ENCODE assay signal across 13 cellular contexts in the genomic region with DNA sequence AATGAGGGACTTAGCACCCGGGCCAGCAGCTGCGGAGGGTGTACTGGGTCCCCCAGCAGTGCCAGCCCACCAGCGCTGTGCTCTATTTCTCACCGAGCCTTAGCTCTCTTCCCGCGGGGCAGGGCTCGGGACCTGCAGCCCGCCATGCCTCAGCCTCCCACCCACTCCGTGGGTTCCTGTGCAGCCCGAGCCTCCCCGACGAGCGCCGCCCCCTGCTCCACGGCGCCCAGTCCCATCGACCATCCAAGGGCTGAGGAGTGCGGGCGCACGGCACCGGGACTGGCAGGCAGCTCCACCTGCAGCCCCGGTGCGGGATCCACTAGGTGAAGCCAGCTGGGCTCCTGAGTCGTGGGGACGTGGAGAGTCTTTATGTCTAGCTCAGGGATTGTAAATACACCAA. TPM values are rescaled to one million over a fixed set of nuclear protein-coding genes. Genes with fewer than 3 reads are reported as not detected.
DNase-seq lines count a peak whose midpoint lies in the region; ATAC-seq, FAIRE-seq and TF ChIP-seq lines count a peak whose summit lies in the region.
"Not testable (repeated sequence)": the region's sequence is repeated elsewhere in the genome, so short reads cannot be mapped to it uniquely, and the experiment has no call there.
"Had no signal": no experiment of that assay in that cellular context is flagged by ENCODE, and none has a peak within 500 bp of the region (broad histone marks: within the 10 kb centered on the region; RNA-seq: fewer than 3 reads in every experiment).

No MANE protein-coding gene starts in this region.

- not testable (repeated sequence) for ATAC-seq in RWPE2 (ENCODE audit: low read depth); K562

- not testable (repeated sequence) for H4K20me1 ChIP-seq in K562 (replicated peaks; ENCODE audit: control insufficient read depth, insufficient read depth, low read length)

- not testable (repeated sequence) for H3K27ac Mint-ChIP-seq in activated naive CD4-positive, alpha-beta T cell treated with anti-CD3 and anti-CD28 coated beads, Interleukin-2, amount 10 ng/mL, durations not matched to agents 7 days and 5 days

- H3K27ac ChIP-seq in RWPE2 (ENCODE audit: poor library complexity, severe bottlenecking); K562 (ENCODE audit: extremely low read depth, low read depth, low read length); kidney (ENCODE audit: low read depth in 2 of 2, low read length in 2 of 2): not testable (repeated sequence)

- not testable (repeated sequence) for TF ChIP-seq EP300 in K562 (IDR thresholded peaks at IDR 0.05; ENCODE audit: low read length)

- H3K9me1 ChIP-seq in K562 (ENCODE audit: control insufficient read depth, insufficient read depth, low read length), result not testable (repeated sequence)

- H3K4me3 ChIP-seq in RWPE2 (ENCODE audit: severe bottlenecking); K562; kidney (ENCODE audit: low read length in 2 of 2): not testable (repeated sequence)

- H3K36me3 ChIP-seq in RWPE2 (ENCODE audit: low read depth); K562 (ENCODE audit: control insufficient read depth, insufficient read depth, low read length); kidney (ENCODE audit: control insufficient read depth in 1 of 2, insufficient read depth in 2 of 2, low read length in 2 of 2): not testable (repeated sequence)

- H3K4me3 Mint-ChIP-seq in activated naive CD4-positive, alpha-beta T cell treated with anti-CD3 and anti-CD28 coated beads, Interleukin-2, amount 10 ng/mL, durations not matched to agents 7 days and 5 days, result not testable (repeated sequence)

- not testable (repeated sequence) for H2AFZ ChIP-seq in K562 (ENCODE audit: low read depth, low read length)

- not testable (repeated sequence) for H3K9me3 Mint-ChIP-seq in activated naive CD4-positive, alpha-beta T cell treated with anti-CD3 and anti-CD28 coated beads, Interleukin-2, amount 10 ng/mL, durations not matched to agents 7 days and 5 days

- CTCF ChIA-PET in activated naive CD4-positive, alpha-beta T cell treated with anti-CD3 and anti-CD28 coated beads, Interleukin-2, amount 10 ng/mL, durations not matched to agents 7 days and 5 days (lab: Charles Lee); K562 (lab: Yijun Ruan, JAX; ENCODE audit: low intra/inter-chr PET ratio): not testable (repeated sequence)

- H3K4me1 ChIP-seq in RWPE2 (ENCODE audit: insufficient read depth, poor library complexity, severe bottlenecking), result not testable (repeated sequence)
- H3K4me1 ChIP-seq in K562 (replicated peaks in 1 of 2; ENCODE audit: control insufficient read depth in 2 of 2, insufficient read depth in 2 of 2, low read length in 2 of 2) (peaks cover 0 to 26% of the 10 kb centered on the region in 2 experiments; a peak in 4 of 5 replicates), kidney (ENCODE audit: control insufficient read depth in 1 of 2, insufficient read depth in 1 of 2, low read depth in 1 of 2, low read length in 2 of 2) (peaks cover 2 to 10% of the 10 kb centered on the region in 2 donors)

- not testable (repeated sequence) for H3K9me3 ChIP-seq in RWPE2 (ENCODE audit: severe bottlenecking); K562 (replicated peaks; ENCODE audit: control insufficient read depth, insufficient read depth, low read depth, low read length); kidney (ENCODE audit: control insufficient read depth in 1 of 2, low read length in 2 of 2)

- not testable (repeated sequence) for TF ChIP-seq CTCF in RWPE2 (IDR thresholded peaks at IDR 0.05; ENCODE audit: poor library complexity, severe bottlenecking); K562 (IDR thresholded peaks at IDR 0.05 in 2 of 3, conservative IDR thresholded peaks at IDR 0.05 in 1 of 3; ENCODE audit: insufficient read depth in 2 of 3, low read depth in 1 of 3, low read length in 3 of 3); kidney (IDR thresholded peaks at IDR 0.05; ENCODE audit: borderline replicate concordance, extremely low read depth, insufficient read depth)

- FAIRE-seq in K562 (lab: Jason Lieb, UNC); kidney (lab: Jason Lieb, UNC): not testable (repeated sequence)

- not testable (repeated sequence) for H3K4me2 ChIP-seq in K562 (ENCODE audit: insufficient read depth, low read length)

- 87% methylated on average over 11 of the region's 25 CpGs for WGBS in K562 (ENCODE audit: insufficient coverage, low coverage, missing lambda C conversion rate)

- not testable (repeated sequence) for H3K79me2 ChIP-seq in K562 (ENCODE audit: control insufficient read depth, insufficient read depth, low read length)

- not testable (repeated sequence) for TF ChIP-seq RAD21 in K562 (CRISPR knock-in tag; conservative IDR thresholded peaks at IDR 0.05 in 1 of 2, IDR thresholded peaks at IDR 0.05 in 1 of 2)

- in situ Hi-C loops in K562 (cut with MboI), result not testable (repeated sequence)

- H3K27me3 Mint-ChIP-seq in activated naive CD4-positive, alpha-beta T cell treated with anti-CD3 and anti-CD28 coated beads, Interleukin-2, amount 10 ng/mL, durations not matched to agents 7 days and 5 days, result peaks cover 10% of the 10 kb centered on the region

- not testable (repeated sequence) for BruUV-seq in K562 (replicated peaks; lab: Mats Ljungman, UMichigan)

- not testable (repeated sequence) for H3K36me3 Mint-ChIP-seq in activated naive CD4-positive, alpha-beta T cell treated with anti-CD3 and anti-CD28 coated beads, Interleukin-2, amount 10 ng/mL, durations not matched to agents 7 days and 5 days

- intact Hi-C loops in K562 (cut with micrococcal nuclease); kidney (cut with DNase I); posterior vena cava (cut with DNase I): not testable (repeated sequence)

- H3K4me1 Mint-ChIP-seq in activated naive CD4-positive, alpha-beta T cell treated with anti-CD3 and anti-CD28 coated beads, Interleukin-2, amount 10 ng/mL, durations not matched to agents 7 days and 5 days, result not testable (repeated sequence)

- POLR2A ChIA-PET in K562 (lab: Yijun Ruan, JAX), result interaction anchor here (0.6 to 1.4 kb wide), 3 partner anchors 9 to 185 kb away, joined by 3 read pairs; partner anchors contain the start of gene CHAC1

- DNase-seq in RWPE2 (ENCODE audit: low spot score) (peak; percentile 47), kidney (peak; percentile 28), mesenteric fat pad (ENCODE audit: low spot score) (peak; percentile 69), posterior vena cava (ENCODE audit: low spot score) (peak; percentile 55)
- peak; percentile 3 for DNase-seq in activated naive CD4-positive, alpha-beta T cell treated with anti-CD3 and anti-CD28 coated beads, Interleukin-2, amount 10 ng/mL, durations not matched to agents 7 days and 5 days
- DNase-seq in K562 (ENCODE audit: extremely low read depth in 1 of 4, low spot score in 3 of 4), result not testable (repeated sequence)

- not testable (repeated sequence) for H3K9ac ChIP-seq in K562 (ENCODE audit: insufficient read depth in 1 of 2, low read depth in 2 of 2, low read length in 2 of 2); kidney (ENCODE audit: low read length in 2 of 2)

- not testable (repeated sequence) for TF ChIP-seq POLR2A in K562 (conservative IDR thresholded peaks at IDR 0.05)

- H3K27me3 ChIP-seq in RWPE2 (ENCODE audit: insufficient read depth, poor library complexity, severe bottlenecking); K562 (ENCODE audit: control insufficient read depth in 2 of 2, insufficient read depth in 2 of 2, low read length in 2 of 2): not testable (repeated sequence)

RNA-seq across cellular contexts. Expression of gene CHAC1, which starts 8.5 kb away (rescaled TPM):
- total RNA-seq in K562 (2011; cell fraction: chromatin; rRNA removed; ENCODE audit: low replicate concordance), result 6.0 and 19.1 TPM in 2 replicates
- total RNA-seq in K562 (2011; cell fraction: nucleolus; rRNA removed), result 22.9 and 29.7 TPM in 2 replicates
- 12.4 and 15.8 TPM in 2 replicates for total RNA-seq in K562 (2011; cell fraction: nucleoplasm; rRNA removed)
- 33.2 and 36.8 TPM in 2 replicates for total RNA-seq in K562 (2014; rRNA removed)
- 6.3 and 7.5 TPM in 2 replicates for total RNA-seq in K562 (2014; rRNA removed; fragmentation: Illumina TruSeq; extraction: Trizol)
- total RNA-seq in K562 (2015; rRNA removed; fragmentation: Illumina TruSeq; extraction: Trizol), result 0.19 and 0.47 TPM in 2 replicates
- total RNA-seq in K562 (2021), result 29.6 and 33.3 TPM in 2 replicates
- 7.1 and 16.0 TPM in 2 replicates for polyA plus RNA-seq in K562 (2011; rRNA removed)
- polyA plus RNA-seq in K562 (2011; cell fraction: cytosol; rRNA removed), result 20.6 and 22.9 TPM in 2 replicates
- 10.7 and 11.2 TPM in 2 replicates for polyA plus RNA-seq in K562 (2011; cell fraction: nucleus; rRNA removed)
- polyA plus RNA-seq in K562 (2012), result 2.9 and 41.9 TPM in 2 replicates
- 15.1 and 32.3 TPM in 2 replicates for polyA plus RNA-seq in K562 (2014; fragmentation: Illumina TruSeq; extraction: Trizol)
- 1 to 10 TPM; 2.5 to 4.4 TPM for polyA plus RNA-seq in K562 (2014; fragmentation: Nextera tagmentation; extraction: Ambion mirVana)
- polyA plus RNA-seq in K562 (2014; rRNA removed), result 33.6 and 39.0 TPM in 2 replicates
- 3.5 and 5.5 TPM in 2 replicates for polyA minus RNA-seq in K562 (2011; rRNA and poly(A)+ RNA removed)
- 4.1 and 13.5 TPM in 2 replicates for polyA minus RNA-seq in K562 (2011; cell fraction: cytosol; rRNA and poly(A)+ RNA removed)
- polyA minus RNA-seq in K562 (2011; cell fraction: nucleus; rRNA and poly(A)+ RNA removed), result 5.0 and 7.7 TPM in 2 replicates
- 4.7 TPM for total RNA-seq in kidney
- 21.1 TPM for polyA plus RNA-seq in kidney (ENCODE audit: insufficient read depth, low read depth, low replicate concordance)
- 2.4 TPM for total RNA-seq in mesenteric fat pad
- 1 to 10 TPM; 1.5 to 3.9 TPM for total RNA-seq in posterior vena cava
- polyA plus RNA-seq: CD14-positive monocyte; CD8-positive, alpha-beta memory T cell had no signal

RNA-seq across cellular contexts. Expression of gene DLL4, which starts 32.6 kb away (rescaled TPM):
- 3.0 and 5.4 TPM in 2 replicates for total RNA-seq in K562 (2011; cell fraction: chromatin; rRNA removed; ENCODE audit: low replicate concordance)
- 5.5 and 6.0 TPM in 2 replicates for total RNA-seq in K562 (2011; cell fraction: nucleolus; rRNA removed)
- total RNA-seq in K562 (2011; cell fraction: nucleoplasm; rRNA removed), result 2.8 and 3.7 TPM in 2 replicates
- total RNA-seq in K562 (2014; rRNA removed) (0.59 and 0.78 TPM in 2 replicates), K562 (2014; rRNA removed; fragmentation: Illumina TruSeq; extraction: Trizol) (0.26 and 0.40 TPM in 2 replicates), K562 (2015; rRNA removed; fragmentation: Illumina TruSeq; extraction: Trizol) (0.43 and 0.60 TPM in 2 replicates), K562 (2021) (1.1 and 1.3 TPM in 2 replicates), kidney (9.4 TPM), mesenteric fat pad (15.2 TPM), posterior vena cava (1 to 10 TPM; 7.4 to 9.8 TPM)
- polyA plus RNA-seq in K562 (2011; rRNA removed) (0.40 and 0.77 TPM in 2 replicates), K562 (2014; fragmentation: Illumina TruSeq; extraction: Trizol) (0.42 and 0.62 TPM in 2 replicates), K562 (2014; fragmentation: Nextera tagmentation; extraction: Ambion mirVana) (under 1 TPM in 1 of 2 experiments, not detected in 1; 0.04 TPM), K562 (2014; rRNA removed) (0.30 and 0.89 TPM in 2 replicates), kidney (ENCODE audit: insufficient read depth, low read depth, low replicate concordance) (5.8 TPM)
- polyA plus RNA-seq in K562 (2011; cell fraction: cytosol; rRNA removed), result 0.46 and 0.75 TPM in 2 replicates
- 2.3 and 2.4 TPM in 2 replicates for polyA plus RNA-seq in K562 (2011; cell fraction: nucleus; rRNA removed)
- polyA plus RNA-seq in K562 (2012), result 0.30 and 0.60 TPM in 2 replicates
- polyA minus RNA-seq in K562 (2011; rRNA and poly(A)+ RNA removed), result 0.53 and 0.54 TPM in 2 replicates
- 0.57 and 0.64 TPM in 2 replicates for polyA minus RNA-seq in K562 (2011; cell fraction: cytosol; rRNA and poly(A)+ RNA removed)
- polyA minus RNA-seq in K562 (2011; cell fraction: nucleus; rRNA and poly(A)+ RNA removed), result 2.0 and 3.0 TPM in 2 replicates
- total RNA-seq: A172; Calu3; CD4-positive, alpha-beta memory T cell; CD4-positive, CD25-positive, alpha-beta regulatory T cell; CD8-positive, alpha-beta memory T cell; Daoy had no signal
- polyA plus RNA-seq: CD14-positive monocyte; CD4-positive, alpha-beta memory T cell; CD4-positive, CD25-positive, alpha-beta regulatory T cell; CD8-positive, alpha-beta memory T cell had no signal
